In the genomic region with DNA sequence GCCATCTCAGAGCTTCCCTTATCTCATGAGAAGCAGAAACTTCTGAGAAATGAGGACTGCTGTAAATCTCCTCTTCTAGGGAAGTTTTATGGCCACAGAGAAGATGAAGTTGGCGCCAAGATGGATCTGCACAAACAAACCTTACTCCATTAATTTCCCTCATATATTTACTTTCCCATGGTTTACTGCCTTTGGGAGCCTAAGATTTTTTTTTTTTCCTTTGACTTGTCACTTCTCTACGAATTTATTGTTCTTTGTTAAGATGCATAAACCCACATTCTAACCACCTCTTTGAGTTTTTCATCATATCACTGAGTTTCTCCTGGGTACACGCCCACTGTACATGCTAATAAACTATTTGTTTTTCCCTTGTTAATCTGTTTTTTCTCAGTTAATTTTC, we compare ENCODE assay signal across 19 cellular contexts. TPM values are rescaled to one million over a fixed set of nuclear protein-coding genes. Genes with fewer than 3 reads are reported as not detected.
A peak's percentile ranks its signal among the peaks of the same experiment; 100 is the strongest.
DNase-seq lines count a peak whose midpoint lies in the region; ATAC-seq, FAIRE-seq and TF ChIP-seq lines count a peak whose summit lies in the region.
"Had no signal": no experiment of that assay in that cellular context is flagged by ENCODE, and none has a peak within 500 bp of the region (broad histone marks: within the 10 kb centered on the region; RNA-seq: fewer than 3 reads in every experiment).

No MANE protein-coding gene starts in this region.

- H4K20me1 ChIP-seq in PC-3 (ENCODE audit: low read length), result no peaks in the 10 kb centered on the region

- H3K79me2 ChIP-seq in PC-3 (ENCODE audit: low read length), result no peaks in the 10 kb centered on the region

- ATAC-seq in PC-3, result peak; percentile 27
- ATAC-seq: A549 had no signal

- H3K4me3 Mint-ChIP-seq in activated naive CD8-positive, alpha-beta T cell treated with anti-CD3 and anti-CD28 coated beads for 36 hours, result no peak overlapping the region
- H3K4me3 Mint-ChIP-seq: CD4-positive, alpha-beta memory T cell; H9; HFFc6 had no signal

- CTCF ChIA-PET in HEK293 (lab: Yijun Ruan, JAX) (interaction anchor here (1.0 to 1.1 kb wide), 4 partner anchors 18 to 51 kb away, joined by 3 to 5 read pairs (median 4); no protein-coding TSS in a partner anchor), PC-3 (lab: Charles Lee) (no interaction called here)

- no peak overlapping the region for H2AFZ ChIP-seq in PC-3 (ENCODE audit: low read length)

- H3K27me3 ChIP-seq in PC-3 (ENCODE audit: low read length), result no peaks in the 10 kb centered on the region
- H3K27me3 ChIP-seq: BE2C had no signal

- POLR2A ChIA-PET in HEK293 (lab: Yijun Ruan, JAX), result no interaction called here
- POLR2A ChIA-PET in PC-3 (lab: Charles Lee; ENCODE audit: unreplicated experiment), result no interaction called here

- peaks cover 3% of the 10 kb centered on the region for H3K36me3 Mint-ChIP-seq in activated naive CD8-positive, alpha-beta T cell treated with anti-CD3 and anti-CD28 coated beads for 36 hours
- H3K36me3 Mint-ChIP-seq: CD4-positive, alpha-beta memory T cell had no signal

- intact Hi-C loops in PC-3 (cut with micrococcal nuclease) (no loop called here), kidney (cut with DNase I) (no loop called here)

- no peak overlapping the region for H3K4me2 ChIP-seq in PC-3 (ENCODE audit: low read length)
- H3K4me2 ChIP-seq: A549 had no signal

- peaks cover 7% of the 10 kb centered on the region for H3K9me3 Mint-ChIP-seq in activated naive CD8-positive, alpha-beta T cell treated with anti-CD3 and anti-CD28 coated beads for 36 hours
- H3K9me3 Mint-ChIP-seq: H9, HFFc6 had no signal

- H3K27me3 Mint-ChIP-seq in activated naive CD8-positive, alpha-beta T cell treated with anti-CD3 and anti-CD28 coated beads for 36 hours, result peaks cover 42% of the 10 kb centered on the region

- no peak for FAIRE-seq in kidney (lab: Jason Lieb, UNC)
- FAIRE-seq: A549, D721Med had no signal

- no peak for TF ChIP-seq CTCF in HEK293 (tag by site-specific recombination; IDR thresholded peaks at IDR 0.05)
- no peak for TF ChIP-seq CTCF in PC-3 (conservative IDR thresholded peaks at IDR 0.05; ENCODE audit: low read depth, low read length)
- no peak for TF ChIP-seq CTCF in kidney (IDR thresholded peaks at IDR 0.05; ENCODE audit: borderline replicate concordance, extremely low read depth, insufficient read depth)

- H3K27ac Mint-ChIP-seq in activated naive CD8-positive, alpha-beta T cell treated with anti-CD3 and anti-CD28 coated beads for 36 hours, result no peak overlapping the region
- H3K27ac Mint-ChIP-seq: CD4-positive, alpha-beta memory T cell; H9; HFFc6 had no signal

- no peaks in the 10 kb centered on the region for H3K9me2 ChIP-seq in PC-3 (replicated peaks; ENCODE audit: low read length)

- BruUV-seq in PC-3 (replicated peaks; lab: Mats Ljungman, UMichigan), result no TSS peak

- DNase-seq in PC-3, result no peak
- peak; percentile 83 for DNase-seq in left kidney (ENCODE audit: low read depth, low spot score)
- peak; percentile 13 for DNase-seq in renal cortical epithelial cell (ENCODE audit: low read depth)
- no peak for DNase-seq in kidney
- DNase-seq in activated naive CD8-positive, alpha-beta T cell treated with anti-CD3 and anti-CD28 coated beads for 36 hours, result no peak
- DNase-seq in HuH-7.5 (ENCODE audit: low spot score), result no peak
- DNase-seq: BE2C; CD4-positive, alpha-beta memory T cell; DMS153; GF-D8; GOT3; H9; HFFc6; IMR-90; KG1 had no signal

- H3K9me3 ChIP-seq in HEK293 (ENCODE audit: control insufficient read depth, insufficient read depth, low read depth, low read length) (no peaks in the 10 kb centered on the region), PC-3 (ENCODE audit: low read length) (no peaks in the 10 kb centered on the region), kidney (ENCODE audit: control insufficient read depth in 1 of 2, low read length in 2 of 2) (no peaks in the 10 kb centered on the region)
- H3K9me3 ChIP-seq: A549, BE2C had no signal

- H3K9ac ChIP-seq in PC-3 (ENCODE audit: low read length) (no peak overlapping the region), kidney (ENCODE audit: low read length in 2 of 2) (no peak overlapping the region)

- peaks cover 22% of the 10 kb centered on the region; the same call in 1 of the 2 replicates for H3K4me1 ChIP-seq in HEK293 (ENCODE audit: control insufficient read depth, insufficient read depth, low read length)
- peaks cover 5% of the 10 kb centered on the region; the same call in 1 of the 2 replicates for H3K4me1 ChIP-seq in PC-3 (ENCODE audit: insufficient read depth, low read length)
- H3K4me1 ChIP-seq in kidney (ENCODE audit: control insufficient read depth in 1 of 2, insufficient read depth in 1 of 2, low read depth in 1 of 2, low read length in 2 of 2), result no peaks in the 10 kb centered on the region
- H3K4me1 ChIP-seq: A549 had no signal

- peak overlapping the region; percentile 25; the same call in 1 of the 2 replicates for H3K27ac ChIP-seq in HEK293 (ENCODE audit: extremely low read depth, low read depth, low read length)
- H3K27ac ChIP-seq in PC-3 (ENCODE audit: low read length), result no peak overlapping the region
- no peak overlapping the region for H3K27ac ChIP-seq in kidney (ENCODE audit: low read depth in 2 of 2, low read length in 2 of 2)
- H3K27ac ChIP-seq: A549, C4-2B had no signal

- H3F3A ChIP-seq in PC-3 (ENCODE audit: low read length, unreplicated experiment), result no peaks in the 10 kb centered on the region

- H3K4me1 Mint-ChIP-seq in activated naive CD8-positive, alpha-beta T cell treated with anti-CD3 and anti-CD28 coated beads for 36 hours, result peaks cover 15% of the 10 kb centered on the region
- H3K4me1 Mint-ChIP-seq: CD4-positive, alpha-beta memory T cell; H9 had no signal

- H3K4me3 ChIP-seq in HEK293 (ENCODE audit: low read depth, low read length) (no peak overlapping the region), PC-3 (ENCODE audit: low read length) (no peak overlapping the region), kidney (ENCODE audit: low read length in 2 of 2) (no peak overlapping the region)
- H3K4me3 ChIP-seq: A549 had no signal

- H3K36me3 ChIP-seq in HEK293 (ENCODE audit: control insufficient read depth in 2 of 2, insufficient read depth in 1 of 2, low read length in 2 of 2) (no peaks in the 10 kb centered on the region), PC-3 (ENCODE audit: low read depth, low read length) (no peaks in the 10 kb centered on the region), kidney (ENCODE audit: control insufficient read depth in 1 of 2, insufficient read depth in 2 of 2, low read length in 2 of 2) (no peaks in the 10 kb centered on the region)
- H3K36me3 ChIP-seq: BE2C had no signal

TF ChIP-seq in HEK293, 187 proteins besides CTCF, POLR2A, EP300 and RAD21 (continues in another document):
- TF ChIP-seq ZNF585B (tag by site-specific recombination; IDR thresholded peaks at IDR 0.05) (no peak), ZBTB21 (tag by site-specific recombination; IDR thresholded peaks at IDR 0.05) (no peak), ZBTB48 (tag by site-specific recombination; IDR thresholded peaks at IDR 0.05) (no peak), ZNF114 (tag by site-specific recombination; IDR thresholded peaks at IDR 0.05) (no peak)
- TF ChIP-seq, protein P1, sequence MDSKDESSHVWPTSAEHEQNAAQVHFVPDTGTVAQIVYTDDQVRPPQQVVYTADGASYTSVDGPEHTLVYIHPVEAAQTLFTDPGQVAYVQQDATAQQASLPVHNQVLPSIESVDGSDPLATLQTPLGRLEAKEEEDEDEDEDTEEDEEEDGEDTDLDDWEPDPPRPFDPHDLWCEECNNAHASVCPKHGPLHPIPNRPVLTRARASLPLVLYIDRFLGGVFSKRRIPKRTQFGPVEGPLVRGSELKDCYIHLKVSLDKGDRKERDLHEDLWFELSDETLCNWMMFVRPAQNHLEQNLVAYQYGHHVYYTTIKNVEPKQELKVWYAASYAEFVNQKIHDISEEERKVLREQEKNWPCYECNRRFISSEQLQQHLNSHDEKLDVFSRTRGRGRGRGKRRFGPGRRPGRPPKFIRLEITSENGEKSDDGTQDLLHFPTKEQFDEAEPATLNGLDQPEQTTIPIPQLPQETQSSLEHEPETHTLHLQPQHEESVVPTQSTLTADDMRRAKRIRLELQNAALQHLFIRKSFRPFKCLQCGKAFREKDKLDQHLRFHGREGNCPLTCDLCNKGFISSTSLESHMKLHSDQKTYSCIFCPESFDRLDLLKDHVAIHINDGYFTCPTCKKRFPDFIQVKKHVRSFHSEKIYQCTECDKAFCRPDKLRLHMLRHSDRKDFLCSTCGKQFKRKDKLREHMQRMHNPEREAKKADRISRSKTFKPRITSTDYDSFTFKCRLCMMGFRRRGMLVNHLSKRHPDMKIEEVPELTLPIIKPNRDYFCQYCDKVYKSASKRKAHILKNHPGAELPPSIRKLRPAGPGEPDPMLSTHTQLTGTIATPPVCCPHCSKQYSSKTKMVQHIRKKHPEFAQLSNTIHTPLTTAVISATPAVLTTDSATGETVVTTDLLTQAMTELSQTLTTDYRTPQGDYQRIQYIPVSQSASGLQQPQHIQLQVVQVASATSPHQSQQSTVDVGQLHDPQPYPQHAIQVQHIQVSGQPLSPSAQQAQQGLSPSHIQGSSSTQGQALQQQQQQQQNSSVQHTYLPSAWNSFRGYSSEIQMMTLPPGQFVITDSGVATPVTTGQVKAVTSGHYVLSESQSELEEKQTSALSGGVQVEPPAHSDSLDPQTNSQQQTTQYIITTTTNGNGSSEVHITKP (tag by site-specific recombination; IDR thresholded peaks at IDR 0.05), result 0 out of 2 replicates have a peak, but pooled peaks have one; percentile 21
- TF ChIP-seq, protein P2, sequence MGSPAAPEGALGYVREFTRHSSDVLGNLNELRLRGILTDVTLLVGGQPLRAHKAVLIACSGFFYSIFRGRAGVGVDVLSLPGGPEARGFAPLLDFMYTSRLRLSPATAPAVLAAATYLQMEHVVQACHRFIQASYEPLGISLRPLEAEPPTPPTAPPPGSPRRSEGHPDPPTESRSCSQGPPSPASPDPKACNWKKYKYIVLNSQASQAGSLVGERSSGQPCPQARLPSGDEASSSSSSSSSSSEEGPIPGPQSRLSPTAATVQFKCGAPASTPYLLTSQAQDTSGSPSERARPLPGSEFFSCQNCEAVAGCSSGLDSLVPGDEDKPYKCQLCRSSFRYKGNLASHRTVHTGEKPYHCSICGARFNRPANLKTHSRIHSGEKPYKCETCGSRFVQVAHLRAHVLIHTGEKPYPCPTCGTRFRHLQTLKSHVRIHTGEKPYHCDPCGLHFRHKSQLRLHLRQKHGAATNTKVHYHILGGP (tag by site-specific recombination; IDR thresholded peaks at IDR 0.05), result peak; percentile 72

RNA-seq across cellular contexts. Expression of a gene that starts 21.5 kb away (rescaled TPM):
- total RNA-seq in PC-3 (2014; rRNA removed) (115 and 164 TPM in 2 replicates), renal cortical epithelial cell (158 and 262 TPM in 2 replicates), kidney (130 TPM)
- 100 TPM for polyA plus RNA-seq in kidney (ENCODE audit: insufficient read depth, low read depth, low replicate concordance)
- 10 to 100 TPM; 41.0 to 43.5 TPM for total RNA-seq in activated naive CD8-positive, alpha-beta T cell treated with anti-CD3 and anti-CD28 coated beads for 36 hours

RNA-seq across cellular contexts. Expression of a gene that starts 29.5 kb away (rescaled TPM):
- 85.3 and 85.6 TPM in 2 replicates for total RNA-seq in PC-3 (2014; rRNA removed)
- 82.1 and 139 TPM in 2 replicates for total RNA-seq in renal cortical epithelial cell
- 31.5 TPM for total RNA-seq in kidney
- 25.0 TPM for polyA plus RNA-seq in kidney (ENCODE audit: insufficient read depth, low read depth, low replicate concordance)
- 1 to 10 TPM; 1.6 to 2.1 TPM for total RNA-seq in activated naive CD8-positive, alpha-beta T cell treated with anti-CD3 and anti-CD28 coated beads for 36 hours
- polyA plus RNA-seq: CD4-positive, alpha-beta memory T cell had no signal

Comparison
In these comparisons a context has a peak if more than half of its experiments do, and no peak if none do; other contexts are left out.
1. DNase-seq: peak in left kidney (single experiment) and renal cortical epithelial cell (single experiment); none in PC-3 (single experiment), kidney (single experiment), activated naive CD8-positive, alpha-beta T cell treated with anti-CD3 and anti-CD28 coated beads for 36 hours (single experiment) and HuH-7.5 (single experiment).
2. RNA of a gene that starts 29.5 kb away (total RNA-seq): 82.1 to 139 TPM in renal cortical epithelial cell, 85.3 to 85.6 TPM in PC-3 and 31.5 TPM in kidney (single experiment); 1.6 to 2.1 TPM in activated naive CD8-positive, alpha-beta T cell treated with anti-CD3 and anti-CD28 coated beads for 36 hours; every median in the first group is over 10 times any median in the second.